Comparison of ENCODE assay signal across 10 cellular contexts in the genomic region with DNA sequence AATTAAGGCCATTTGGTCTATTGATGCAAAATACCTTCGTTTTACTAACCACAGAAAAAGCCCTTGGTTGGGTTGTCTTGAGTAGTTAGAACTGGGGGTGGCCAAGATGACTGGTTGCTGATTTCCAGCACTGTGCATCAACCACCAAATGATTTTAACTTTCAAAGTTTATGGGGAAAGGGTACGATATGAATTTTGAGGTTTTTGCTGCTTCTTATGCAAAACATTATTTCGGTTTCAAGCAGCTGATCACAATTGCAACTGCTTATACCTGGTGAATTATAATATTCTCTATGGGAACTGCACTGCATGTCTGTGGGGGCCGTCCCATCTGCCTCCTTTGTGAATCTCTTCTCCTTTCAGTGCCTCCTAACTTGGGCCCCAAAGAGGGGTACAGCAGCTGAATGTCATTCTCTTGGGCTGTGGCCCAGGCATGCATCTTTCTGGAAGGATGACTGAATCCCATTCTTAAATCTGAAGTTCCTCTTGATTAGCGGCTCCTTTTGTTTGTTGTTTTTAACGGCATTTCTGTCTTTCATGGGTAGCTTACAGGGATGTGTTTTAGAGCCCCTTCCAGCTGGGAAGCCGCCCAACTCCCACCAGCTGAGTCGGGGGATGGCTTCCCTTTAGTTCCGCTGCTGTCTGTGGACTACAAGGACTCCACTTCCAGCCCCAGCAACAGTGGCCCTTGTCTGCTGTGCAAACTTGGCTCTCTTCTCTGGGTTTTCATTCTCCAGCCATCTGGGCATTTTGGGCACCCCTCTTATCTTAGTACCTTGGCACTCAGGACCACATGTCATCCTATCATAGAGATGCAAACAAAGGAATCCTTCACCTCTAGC.
A peak's percentile ranks its signal among the peaks of the same experiment; 100 is the strongest.
DNase-seq lines count a peak whose midpoint lies in the region; ATAC-seq and TF ChIP-seq lines count a peak whose summit lies in the region.
"Had no signal": no experiment of that assay in that cellular context is flagged by ENCODE, and none has a peak within 500 bp of the region (broad histone marks: within the 10 kb centered on the region; RNA-seq: fewer than 3 reads in every experiment).

No MANE protein-coding gene starts in this region.

- no peak for TF ChIP-seq POLR2A in stomach (IDR thresholded peaks at IDR 0.05)

- H3K9me3 ChIP-seq in ectodermal cell (ENCODE audit: control insufficient read depth, low read length) (no peaks in the 10 kb centered on the region), stomach (no peaks in the 10 kb centered on the region)
- H3K9me3 ChIP-seq: thoracic aorta had no signal

- no peaks in the 10 kb centered on the region for H3K27me3 ChIP-seq in ectodermal cell (ENCODE audit: control insufficient read depth, insufficient read depth, low read length, poor library complexity, severe bottlenecking)
- H3K27me3 ChIP-seq in stomach, result no peaks in the 10 kb centered on the region

- H3K36me3 ChIP-seq in ectodermal cell (ENCODE audit: control insufficient read depth, insufficient read depth, low read length) (no peaks in the 10 kb centered on the region), stomach (no peaks in the 10 kb centered on the region)
- H3K36me3 ChIP-seq: thoracic aorta had no signal

- H3K4me1 ChIP-seq in ectodermal cell (ENCODE audit: control insufficient read depth, insufficient read depth, low read length) (peaks cover 21% of the 10 kb centered on the region), stomach (peaks cover 5 to 26% (median 17%) of the 10 kb centered on the region in 4 donors)

- H3K4me3 ChIP-seq in GM12865 (ENCODE audit: low read depth, low read length), result no peak overlapping the region
- no peak overlapping the region for H3K4me3 ChIP-seq in ectodermal cell (ENCODE audit: insufficient read depth, low read depth, low read length)
- no peak overlapping the region for H3K4me3 ChIP-seq in stomach
- H3K4me3 ChIP-seq: thoracic aorta had no signal

- intact Hi-C loops in stomach (cut with DNase I; ENCODE audit: low total_unique reads), result no loop called here

- DNase-seq in GM12865 (ENCODE audit: low read depth) (peak; percentile 96), KG1 (lab: John Stamatoyannopoulos, UW) (no peak), COLO829 (ENCODE audit: low spot score) (no peak), stomach (no peak), ecto neural progenitor cell (ENCODE audit: low spot score) (no peak)
- DNase-seq: DND-41 had no signal

- TF ChIP-seq CTCF in GM12865 (IDR thresholded peaks at IDR 0.05; ENCODE audit: insufficient read depth, low read depth, low read length, missing control alignments), result no peak
- TF ChIP-seq CTCF in stomach (IDR thresholded peaks at IDR 0.05), result no peak

- no peak for TF ChIP-seq EP300 in stomach (IDR thresholded peaks at IDR 0.05)

- peak overlapping the region; percentile 27 for H3K27ac ChIP-seq in ectodermal cell (ENCODE audit: insufficient read depth, low read depth, low read length, poor library complexity, severe bottlenecking)
- H3K27ac ChIP-seq in stomach, result no peak overlapping the region
- H3K27ac ChIP-seq: thoracic aorta had no signal

- 71 to 78% methylated on average over 9 of the region's 9 CpGs for WGBS in ectodermal cell, 2 experiments
- WGBS in stomach, 5 donors, result 79 to 90% (median 84%) methylated on average over 9 of the region's 9 CpGs

- ATAC-seq in GM19395 (IDR thresholded peaks at IDR 0.05; ENCODE audit: unreplicated experiment), result peak; percentile 92
- peak; percentile 89 for ATAC-seq in HG03066 (IDR thresholded peaks at IDR 0.05; ENCODE audit: low read depth, unreplicated experiment)
